29 cellular contexts compared by ENCODE assay signal in genomic region chr19:1483067-1483978, GRCh38. TPM values are rescaled to one million over a fixed set of nuclear protein-coding genes. Genes with fewer than 3 reads are reported as not detected.
"Had no signal": no experiment of that assay in that cellular context is flagged by ENCODE, and none has a peak within 500 bp of the region (broad histone marks: within the 10 kb centered on the region; RNA-seq: fewer than 3 reads in every experiment).

No MANE protein-coding gene starts in this region.

- H3K9me3 Mint-ChIP-seq: activated CD4-positive, alpha-beta memory T cell treated with anti-CD3 and anti-CD28 coated beads, Interleukin-2, amount 10 ng/mL, durations not matched to agents 7 days and 5 days; activated CD4-positive, alpha-beta T cell treated with anti-CD3 and anti-CD28 coated beads, Interleukin-2, amount 10 ng/mL, durations not matched to agents 7 days and 5 days; activated T-helper 2 cell treated with anti-CD3 and anti-CD28 coated beads, Interferon-gamma antibody, Interleukin-2, Interleukin-4, amounts not matched to agents 10 μg/mL and 5 μg/mL and 100 μg/mL, durations not matched to agents 14 hours and 24 hours and 36 hours; central memory CD8-positive, alpha-beta T cell; dendritic cell treated with granulocyte-macrophage colony-stimulating factor and Interleukin-4, amounts not matched to agents 40 ng/mL and 50 ng/mL, for 4 days; endodermal cell; immature natural killer cell; naive B cell; nephron progenitor cell; T-helper 1 cell treated with Interleukin-12 subunit alpha and Interleukin-12 subunit beta and Interleukin-4 antibody, amounts not matched to agents 30 μg/mL and 1 μg/mL, for 36 hours had no signal

- H3K9me3 ChIP-seq: pancreas, right atrium auricular region, thoracic aorta had no signal

- H3K36me3 ChIP-seq: pancreas, right atrium auricular region, thoracic aorta had no signal

- H3K4me1 Mint-ChIP-seq: endodermal cell had no signal

- H3K27ac Mint-ChIP-seq: activated CD4-positive, alpha-beta memory T cell treated with anti-CD3 and anti-CD28 coated beads, Interleukin-2, amount 10 ng/mL, durations not matched to agents 7 days and 5 days; activated CD4-positive, alpha-beta T cell treated with anti-CD3 and anti-CD28 coated beads, Interleukin-2, amount 10 ng/mL, durations not matched to agents 7 days and 5 days; activated naive CD8-positive, alpha-beta T cell; activated T-helper 2 cell treated with anti-CD3 and anti-CD28 coated beads, Interferon-gamma antibody, Interleukin-2, Interleukin-4, amounts not matched to agents 10 μg/mL and 5 μg/mL and 100 μg/mL, durations not matched to agents 14 hours and 24 hours and 36 hours; dendritic cell treated with granulocyte-macrophage colony-stimulating factor and Interleukin-4, amounts not matched to agents 40 ng/mL and 50 ng/mL, for 4 days; endodermal cell; nephron progenitor cell; T-helper 1 cell treated with Interleukin-12 subunit alpha and Interleukin-12 subunit beta and Interleukin-4 antibody, amounts not matched to agents 30 μg/mL and 1 μg/mL, for 36 hours had no signal

- H3K27me3 ChIP-seq: pancreas, right atrium auricular region had no signal

- FAIRE-seq: bronchial epithelial cell, kidney, pancreas, urothelium cell line had no signal

- H3K4me3 ChIP-seq: pancreas, right atrium auricular region, thoracic aorta had no signal

- H3K27ac ChIP-seq: pancreas, right atrium auricular region, thoracic aorta had no signal

- H3K27me3 Mint-ChIP-seq: activated CD4-positive, alpha-beta memory T cell treated with anti-CD3 and anti-CD28 coated beads, Interleukin-2, amount 10 ng/mL, durations not matched to agents 7 days and 5 days; activated CD4-positive, alpha-beta T cell treated with anti-CD3 and anti-CD28 coated beads, Interleukin-2, amount 10 ng/mL, durations not matched to agents 7 days and 5 days; activated naive CD8-positive, alpha-beta T cell; central memory CD8-positive, alpha-beta T cell; naive B cell had no signal

- H3K4me3 Mint-ChIP-seq: activated CD4-positive, alpha-beta memory T cell treated with anti-CD3 and anti-CD28 coated beads, Interleukin-2, amount 10 ng/mL, durations not matched to agents 7 days and 5 days; activated CD4-positive, alpha-beta T cell treated with anti-CD3 and anti-CD28 coated beads, Interleukin-2, amount 10 ng/mL, durations not matched to agents 7 days and 5 days; activated naive CD8-positive, alpha-beta T cell; central memory CD8-positive, alpha-beta T cell; dendritic cell treated with granulocyte-macrophage colony-stimulating factor and Interleukin-4, amounts not matched to agents 40 ng/mL and 50 ng/mL, for 4 days; endodermal cell; immature natural killer cell; naive B cell; nephron progenitor cell; T-helper 1 cell treated with Interleukin-12 subunit alpha and Interleukin-12 subunit beta and Interleukin-4 antibody, amounts not matched to agents 30 μg/mL and 1 μg/mL, for 36 hours had no signal

- H3K36me3 Mint-ChIP-seq: activated naive CD8-positive, alpha-beta T cell had no signal

- DNase-seq: activated CD4-positive, alpha-beta memory T cell treated with anti-CD3 and anti-CD28 coated beads, Interleukin-2, amount 10 ng/mL, durations not matched to agents 7 days and 5 days; activated CD4-positive, alpha-beta T cell treated with anti-CD3 and anti-CD28 coated beads for 1 hour; activated CD4-positive, alpha-beta T cell treated with anti-CD3 and anti-CD28 coated beads, Interleukin-2, amount 10 ng/mL, durations not matched to agents 7 days and 5 days; activated T-cell treated with anti-CD3 and anti-CD28 coated beads, Interleukin-2, amount 50 U/mL, for 48 hours; anterior cingulate cortex; endodermal cell; foreskin fibroblast; hypothalamus; immature natural killer cell; naive B cell; nephron progenitor cell; stimulated activated CD4-positive, alpha-beta T cell treated with anti-CD3 and anti-CD28 coated beads, Interleukin-2, amount 100 ng/mL, for 48 hours; stimulated activated naive CD8-positive, alpha-beta T cell treated with anti-CD3 and anti-CD28 coated beads, Interleukin-15, Interleukin-2, amounts not matched to agents 100 U/mL and 50 U/mL, for 24 hours; T1000; trophoblast cell had no signal

- ATAC-seq: esophagus mucosa; left lobe of liver; pancreas; stimulated activated naive CD8-positive, alpha-beta T cell treated with anti-CD3 and anti-CD28 coated beads, Interleukin-15, Interleukin-2, amounts not matched to agents 100 U/mL and 50 U/mL, for 24 hours had no signal

RNA-seq across cellular contexts. Expression of gene ADAMTSL5, which starts 29.5 kb away (rescaled TPM):
- total RNA-seq: lung microvascular endothelial cell had no signal
